8 cellular contexts compared by ENCODE assay signal in the genomic region with DNA sequence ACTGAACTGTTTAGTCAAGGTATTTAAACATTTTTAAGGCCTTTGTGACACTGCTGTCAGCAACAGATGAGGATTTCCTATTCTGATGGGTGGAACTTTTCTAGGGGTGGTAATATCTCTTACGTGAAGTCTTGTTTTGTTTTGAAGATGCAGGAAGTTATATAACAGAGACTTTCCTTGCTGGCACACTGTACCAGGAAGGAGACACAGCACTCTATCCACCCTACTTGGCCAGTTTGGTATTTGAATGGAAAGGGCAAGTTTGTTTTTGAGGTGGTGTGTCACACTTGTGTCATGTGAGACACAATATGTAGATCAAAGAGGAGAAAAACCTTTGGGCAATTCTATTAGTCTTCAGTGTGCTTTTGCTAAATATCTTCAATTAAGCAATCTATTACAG. TPM values are rescaled to one million over a fixed set of nuclear protein-coding genes. Genes with fewer than 3 reads are reported as not detected.
A peak's percentile ranks its signal among the peaks of the same experiment; 100 is the strongest.
DNase-seq lines count a peak whose midpoint lies in the region; ATAC-seq and TF ChIP-seq lines count a peak whose summit lies in the region.

No MANE protein-coding gene starts in this region.

- TF ChIP-seq CTCF in GM13976 (IDR thresholded peaks at IDR 0.05; ENCODE audit: borderline replicate concordance, control extremely low read depth, extremely low read depth, insufficient read depth, missing control alignments) = no peak
- TF ChIP-seq CTCF in HFFc6 (IDR thresholded peaks at IDR 0.05) = no peak
- TF ChIP-seq CTCF in esophagus muscularis mucosa (IDR thresholded peaks at IDR 0.05) = no peak
- TF ChIP-seq CTCF in psoas muscle (IDR thresholded peaks at IDR 0.05) = no peak

- H3K27ac ChIP-seq in muscle layer of duodenum (ENCODE audit: low read length) (peak overlapping the region; percentile 56), esophagus muscularis mucosa (replicated peaks in 1 of 4) (no peak overlapping the region), psoas muscle (no peak overlapping the region)

- H3K9me3 Mint-ChIP-seq in HFFc6 = no peaks in the 10 kb centered on the region

- H3K4me1 ChIP-seq in muscle layer of duodenum (ENCODE audit: control insufficient read depth in 1 of 2, insufficient read depth in 2 of 2, low read length in 2 of 2) (peaks cover 0 to 8% of the 10 kb centered on the region in 2 donors), esophagus muscularis mucosa (no peaks in the 10 kb centered on the region), psoas muscle (peaks cover 4% of the 10 kb centered on the region)

- H3K9me3 ChIP-seq in muscle layer of duodenum (ENCODE audit: control insufficient read depth in 1 of 2, low read length in 2 of 2) (no peaks in the 10 kb centered on the region), esophagus muscularis mucosa (no peaks in the 10 kb centered on the region), psoas muscle (no peaks in the 10 kb centered on the region)

- no peaks in the 10 kb centered on the region; the same call in none of the 2 replicates for H3K27me3 Mint-ChIP-seq in HFFc6 (ENCODE audit: insufficient read depth)

- no peak for TF ChIP-seq POLR2A in esophagus muscularis mucosa (IDR thresholded peaks at IDR 0.05; ENCODE audit: low read depth)

- H3K4me3 ChIP-seq in muscle layer of duodenum (ENCODE audit: low read depth in 1 of 2, low read length in 2 of 2) = no peak overlapping the region
- no peak overlapping the region for H3K4me3 ChIP-seq in esophagus muscularis mucosa
- no peak overlapping the region for H3K4me3 ChIP-seq in psoas muscle

- H3K36me3 Mint-ChIP-seq in HFFc6 (ENCODE audit: low read depth) = no peaks in the 10 kb centered on the region

- DNase-seq in GM13976 (ENCODE audit: low spot score) = peak; percentile 27
- DNase-seq in HFFc6 = no peak
- DNase-seq in activated T-cell treated with anti-CD3 and anti-CD28 coated beads for 4 hours = peak; percentile 17
- DNase-seq in NCI-H128 (lab: John Stamatoyannopoulos, UW; ENCODE audit: unreplicated experiment) = no peak
- DNase-seq in esophagus muscularis mucosa (ENCODE audit: extremely low spot score) = no peak
- no peak for DNase-seq in NCI-H510A (lab: John Stamatoyannopoulos, UW)
- DNase-seq in psoas muscle = no peak

- in situ Hi-C loops in GM13976 (cut with MboI; ENCODE audit: low sequenced_read_pairs, unreplicated experiment) = no loop called here

- TF ChIP-seq EP300 in esophagus muscularis mucosa (IDR thresholded peaks at IDR 0.05) = no peak

- peak overlapping the region; percentile 2; the same call in 1 of the 2 replicates for H3K27ac Mint-ChIP-seq in HFFc6

- H3K4me3 Mint-ChIP-seq in HFFc6 = no peak overlapping the region

- 54% methylated on average over 1 of the region's 1 CpG for WGBS in esophagus muscularis mucosa
- WGBS in psoas muscle, 3 donors = 40 to 59% (median 44%) methylated on average over 1 of the region's 1 CpG

- intact Hi-C loops in esophagus muscularis mucosa (cut with DNase I) (no loop called here), psoas muscle (cut with DNase I) (no loop called here)

- H3K36me3 ChIP-seq in muscle layer of duodenum (ENCODE audit: control insufficient read depth in 1 of 2, insufficient read depth in 2 of 2, low read length in 2 of 2) (no peaks in the 10 kb centered on the region), esophagus muscularis mucosa (no peaks in the 10 kb centered on the region), psoas muscle (ENCODE audit: insufficient read depth in 1 of 2, low read depth in 1 of 2) (no peaks in the 10 kb centered on the region)

- H3K27me3 ChIP-seq in muscle layer of duodenum (ENCODE audit: low read depth, low read length) (no peaks in the 10 kb centered on the region), esophagus muscularis mucosa (no peaks in the 10 kb centered on the region), psoas muscle (ENCODE audit: insufficient read depth in 3 of 3, low read length in 2 of 3) (no peaks in the 10 kb centered on the region)

- no peak for ATAC-seq in psoas muscle

- H3K4me1 Mint-ChIP-seq in HFFc6 (ENCODE audit: low read depth) = peaks cover 16% of the 10 kb centered on the region

RNA-seq across cellular contexts. Expression of a gene that starts 51.6 kb away (rescaled TPM):
- 10 to 100 TPM; 68.6 to 83.0 (median 75.1) TPM for total RNA-seq in HFFc6 (2021; fragmentation: NEBNext Ultra II Directional; extraction: Animal tissue kit (Norgen Biotek cat#: 25700))
- 10 to 100 TPM; 31.2 to 52.7 (median 39.3) TPM for total RNA-seq in esophagus muscularis mucosa
- total RNA-seq in psoas muscle = 10 to 100 TPM; 30.6 to 39.6 (median 34.6) TPM
- polyA plus RNA-seq in psoas muscle = 10 to 100 TPM; 27.9 to 51.2 (median 44.1) TPM

RNA-seq across cellular contexts. Expression of a gene that starts 56.0 kb away (rescaled TPM):
- total RNA-seq in HFFc6 (2021; fragmentation: NEBNext Ultra II Directional; extraction: Animal tissue kit (Norgen Biotek cat#: 25700)) = 10 to 100 TPM; 23.1 to 29.5 (median 26.6) TPM
- 10 to 100 TPM; 14.6 to 27.3 (median 24.5) TPM for total RNA-seq in esophagus muscularis mucosa
- total RNA-seq in psoas muscle = 10 to 100 TPM in 3 of 4 donors, 1 to 10 TPM in 1; 7.5 to 28.3 (median 15.5) TPM
- polyA plus RNA-seq in psoas muscle = 10 to 100 TPM in 2 of 3 donors, 1 to 10 TPM in 1; 9.3 to 16.7 (median 15.3) TPM

Comparison
In these comparisons a context has a peak if more than half of its experiments do, and no peak if none do; other contexts are left out.
1. DNase-seq: peak in GM13976 (single experiment) and activated T-cell treated with anti-CD3 and anti-CD28 coated beads for 4 hours (single experiment); none in HFFc6 (single experiment), NCI-H128 (single experiment), esophagus muscularis mucosa (single experiment), NCI-H510A (single experiment) and psoas muscle (0 of 2).